Comparison of ENCODE assay signal across 1 cellular context in the genomic region with DNA sequence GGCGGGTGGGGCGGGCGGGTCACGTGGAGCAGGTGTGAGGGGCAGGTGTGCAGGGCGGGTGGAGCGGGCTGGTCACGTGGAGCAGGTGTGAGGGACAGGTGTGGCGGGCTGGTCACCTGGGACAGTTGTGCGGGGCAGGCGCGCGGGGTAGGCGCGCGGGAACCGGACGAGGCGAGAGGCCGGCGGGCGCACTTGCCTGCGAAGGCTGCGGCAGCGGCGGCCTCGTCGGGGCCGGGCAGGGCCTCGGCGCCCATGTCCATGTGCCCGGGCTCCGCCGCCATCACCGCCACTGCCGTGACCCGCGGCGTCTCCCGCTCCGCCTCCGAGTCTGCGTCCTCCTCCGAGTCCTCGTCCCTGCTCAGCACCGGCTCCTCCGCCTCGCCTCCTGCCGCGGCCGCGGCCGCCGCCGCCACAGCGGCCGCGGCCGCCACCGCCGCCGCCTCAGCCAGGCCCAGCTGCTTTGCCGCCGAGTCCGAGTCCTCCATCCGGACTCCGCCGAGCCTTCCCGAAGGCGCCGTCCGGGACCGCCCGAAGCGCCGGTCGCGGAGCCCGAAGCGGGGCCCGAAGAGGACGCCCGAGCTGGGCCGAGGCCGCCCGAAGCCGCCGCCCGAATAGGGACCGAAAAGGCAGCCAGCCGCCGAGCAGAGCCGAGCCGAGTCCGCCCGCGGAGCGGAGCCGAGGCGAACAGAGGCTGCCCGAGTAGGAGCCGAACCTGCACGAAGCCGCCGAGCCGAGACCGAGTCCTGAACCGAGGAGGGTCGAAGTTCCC.
TF ChIP-seq lines count a peak whose summit lies in the region.

DEAF1 (minus strand) TSS at position 660 of the 769 bp plus-strand sequence; CDS start at position 485, 175 bp downstream.

TF ChIP-seq in GM12878, 131 proteins besides CTCF, POLR2A, EP300 and RAD21 (continued from another document):
- 0 out of 2 replicates have a peak, but pooled peaks have one; percentile 58 for TF ChIP-seq ZNF592 (IDR thresholded peaks at IDR 0.05)
- TF ChIP-seq, protein P1, sequence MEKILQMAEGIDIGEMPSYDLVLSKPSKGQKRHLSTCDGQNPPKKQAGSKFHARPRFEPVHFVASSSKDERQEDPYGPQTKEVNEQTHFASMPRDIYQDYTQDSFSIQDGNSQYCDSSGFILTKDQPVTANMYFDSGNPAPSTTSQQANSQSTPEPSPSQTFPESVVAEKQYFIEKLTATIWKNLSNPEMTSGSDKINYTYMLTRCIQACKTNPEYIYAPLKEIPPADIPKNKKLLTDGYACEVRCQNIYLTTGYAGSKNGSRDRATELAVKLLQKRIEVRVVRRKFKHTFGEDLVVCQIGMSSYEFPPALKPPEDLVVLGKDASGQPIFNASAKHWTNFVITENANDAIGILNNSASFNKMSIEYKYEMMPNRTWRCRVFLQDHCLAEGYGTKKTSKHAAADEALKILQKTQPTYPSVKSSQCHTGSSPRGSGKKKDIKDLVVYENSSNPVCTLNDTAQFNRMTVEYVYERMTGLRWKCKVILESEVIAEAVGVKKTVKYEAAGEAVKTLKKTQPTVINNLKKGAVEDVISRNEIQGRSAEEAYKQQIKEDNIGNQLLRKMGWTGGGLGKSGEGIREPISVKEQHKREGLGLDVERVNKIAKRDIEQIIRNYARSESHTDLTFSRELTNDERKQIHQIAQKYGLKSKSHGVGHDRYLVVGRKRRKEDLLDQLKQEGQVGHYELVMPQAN (conservative IDR thresholded peaks at IDR 0.05) = peak; percentile 84
- TF ChIP-seq NR2C2 (IDR thresholded peaks at IDR 0.05; ENCODE audit: borderline replicate concordance, control insufficient read depth, insufficient read length, low read depth) = no peak
- TF ChIP-seq ETV6 (conservative IDR thresholded peaks at IDR 0.05 in 1 of 2, IDR thresholded peaks at IDR 0.05 in 1 of 2; ENCODE audit: borderline replicate concordance in 1 of 2, low read depth in 1 of 2) = no peak
- TF ChIP-seq FOXM1 (IDR thresholded peaks at IDR 0.05; ENCODE audit: low read depth, low read length) = no peak
- no peak for TF ChIP-seq CHD2 (IDR thresholded peaks at IDR 0.05; ENCODE audit: borderline replicate concordance, low read depth, low read length)
- TF ChIP-seq DPF2 (IDR thresholded peaks at IDR 0.05) = peak; percentile 85
- peak; percentile 26; the same call in 1 of the 2 replicates for TF ChIP-seq TCF12 (IDR thresholded peaks at IDR 0.05; ENCODE audit: low read depth, low read length)
- peak; percentile 70; the same call in 1 of the 2 replicates for TF ChIP-seq BACH1 (IDR thresholded peaks at IDR 0.05; ENCODE audit: borderline replicate concordance)
- TF ChIP-seq ZNF217 (IDR thresholded peaks at IDR 0.05) = peak; percentile 83
- peak; percentile 81 for TF ChIP-seq SMARCA5 (IDR thresholded peaks at IDR 0.05)
- TF ChIP-seq, protein P2, sequence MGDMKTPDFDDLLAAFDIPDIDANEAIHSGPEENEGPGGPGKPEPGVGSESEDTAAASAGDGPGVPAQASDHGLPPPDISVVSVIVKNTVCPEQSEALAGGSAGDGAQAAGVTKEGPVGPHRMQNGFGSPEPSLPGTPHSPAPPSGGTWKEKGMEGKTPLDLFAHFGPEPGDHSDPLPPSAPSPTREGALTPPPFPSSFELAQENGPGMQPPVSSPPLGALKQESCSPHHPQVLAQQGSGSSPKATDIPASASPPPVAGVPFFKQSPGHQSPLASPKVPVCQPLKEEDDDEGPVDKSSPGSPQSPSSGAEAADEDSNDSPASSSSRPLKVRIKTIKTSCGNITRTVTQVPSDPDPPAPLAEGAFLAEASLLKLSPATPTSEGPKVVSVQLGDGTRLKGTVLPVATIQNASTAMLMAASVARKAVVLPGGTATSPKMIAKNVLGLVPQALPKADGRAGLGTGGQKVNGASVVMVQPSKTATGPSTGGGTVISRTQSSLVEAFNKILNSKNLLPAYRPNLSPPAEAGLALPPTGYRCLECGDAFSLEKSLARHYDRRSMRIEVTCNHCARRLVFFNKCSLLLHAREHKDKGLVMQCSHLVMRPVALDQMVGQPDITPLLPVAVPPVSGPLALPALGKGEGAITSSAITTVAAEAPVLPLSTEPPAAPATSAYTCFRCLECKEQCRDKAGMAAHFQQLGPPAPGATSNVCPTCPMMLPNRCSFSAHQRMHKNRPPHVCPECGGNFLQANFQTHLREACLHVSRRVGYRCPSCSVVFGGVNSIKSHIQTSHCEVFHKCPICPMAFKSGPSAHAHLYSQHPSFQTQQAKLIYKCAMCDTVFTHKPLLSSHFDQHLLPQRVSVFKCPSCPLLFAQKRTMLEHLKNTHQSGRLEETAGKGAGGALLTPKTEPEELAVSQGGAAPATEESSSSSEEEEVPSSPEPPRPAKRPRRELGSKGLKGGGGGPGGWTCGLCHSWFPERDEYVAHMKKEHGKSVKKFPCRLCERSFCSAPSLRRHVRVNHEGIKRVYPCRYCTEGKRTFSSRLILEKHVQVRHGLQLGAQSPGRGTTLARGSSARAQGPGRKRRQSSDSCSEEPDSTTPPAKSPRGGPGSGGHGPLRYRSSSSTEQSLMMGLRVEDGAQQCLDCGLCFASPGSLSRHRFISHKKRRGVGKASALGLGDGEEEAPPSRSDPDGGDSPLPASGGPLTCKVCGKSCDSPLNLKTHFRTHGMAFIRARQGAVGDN (IDR thresholded peaks at IDR 0.05) = peak; percentile 94
- TF ChIP-seq TCF3 (IDR thresholded peaks at IDR 0.05; ENCODE audit: borderline replicate concordance, insufficient read depth, low read depth, low read length) = 0 out of 2 replicates have a peak, but pooled peaks have one; percentile 55
- peak; percentile 76 for TF ChIP-seq USF1 (IDR thresholded peaks at IDR 0.05; ENCODE audit: borderline replicate concordance, extremely low read length, insufficient read depth, low read depth, low read length)
- peak; percentile 71 for TF ChIP-seq IKZF1 (conservative IDR thresholded peaks at IDR 0.05)
- no peak for TF ChIP-seq CBFB (IDR thresholded peaks at IDR 0.05; ENCODE audit: low read depth)
- 0 out of 2 replicates have a peak, but pooled peaks have one; percentile 3 for TF ChIP-seq PAX5 (IDR thresholded peaks at IDR 0.05; ENCODE audit: borderline replicate concordance, low read depth, low read length)
- TF ChIP-seq RUNX3 (IDR thresholded peaks at IDR 0.05; ENCODE audit: low read length) = peak; percentile 6; the same call in 1 of the 2 replicates
- TF ChIP-seq GATAD2B (conservative IDR thresholded peaks at IDR 0.05; ENCODE audit: low read depth) = peak; percentile 93
- no peak for TF ChIP-seq EED (IDR thresholded peaks at IDR 0.05; ENCODE audit: low read depth)
- TF ChIP-seq NR2F1 (conservative IDR thresholded peaks at IDR 0.05) = peak; percentile 64
- TF ChIP-seq BHLHE40 (IDR thresholded peaks at IDR 0.05; ENCODE audit: borderline replicate concordance in 1 of 2, low read depth in 2 of 2, low read length in 1 of 2) = peak; percentile 22 to 83; a peak in 2 of 4 replicates
- TF ChIP-seq CHD1 (IDR thresholded peaks at IDR 0.05; ENCODE audit: low read depth, low read length) = no peak
- peak; percentile 48; the same call in 1 of the 2 replicates for TF ChIP-seq RB1 (IDR thresholded peaks at IDR 0.05; ENCODE audit: borderline replicate concordance)
- TF ChIP-seq SP1 (IDR thresholded peaks at IDR 0.05; ENCODE audit: low read depth, low read length) = no peak
- peak; percentile 65 for TF ChIP-seq KLF5 (IDR thresholded peaks at IDR 0.05; ENCODE audit: partially characterized antibody)
- peak; percentile 78 for TF ChIP-seq YY1 (IDR thresholded peaks at IDR 0.05; ENCODE audit: low read depth, low read length)
- TF ChIP-seq BCLAF1 (IDR thresholded peaks at IDR 0.05) = 0 out of 2 replicates have a peak, but pooled peaks have one; percentile 65
- TF ChIP-seq LARP7 (IDR thresholded peaks at IDR 0.05) = peak; percentile 98
